ENCODE assay signal across 16 cellular contexts in genomic region chr22:39078329-39078728, GRCh38. TPM values are rescaled to one million over a fixed set of nuclear protein-coding genes. Genes with fewer than 3 reads are reported as not detected.
A peak's percentile ranks its signal among the peaks of the same experiment; 100 is the strongest.
DNase-seq lines count a peak whose midpoint lies in the region; ATAC-seq, FAIRE-seq and TF ChIP-seq lines count a peak whose summit lies in the region.
"Had no signal": no experiment of that assay in that cellular context is flagged by ENCODE, and none has a peak within 500 bp of the region (broad histone marks: within the 10 kb centered on the region; RNA-seq: fewer than 3 reads in every experiment).

No MANE protein-coding gene starts in this region.

- peak overlapping the region; percentile 94 for H3K27ac Mint-ChIP-seq in activated T-cell treated with anti-CD3 and anti-CD28 coated beads, Interleukin-2, amount 50 U/mL, for 24 hours
- peak overlapping the region; percentile 90 for H3K27ac Mint-ChIP-seq in activated naive CD8-positive, alpha-beta T cell treated with anti-CD3 and anti-CD28 coated beads for 36 hours
- H3K27ac Mint-ChIP-seq: WTC11 had no signal

- H3K4me3 ChIP-seq in spleen (peak overlapping the region in 7 of 8 donors; percentile 54 to 82 (median 60)), SJCRH30 (no peak overlapping the region)
- H3K4me3 ChIP-seq: cardiac muscle cell, SK-N-MC had no signal

- H3K9me3 ChIP-seq in spleen = no peaks in the 10 kb centered on the region
- no peaks in the 10 kb centered on the region for H3K9me3 ChIP-seq in SJCRH30 (replicated peaks)

- no peak for DNase-seq in activated T-cell treated with anti-CD3 and anti-CD28 coated beads, Interleukin-2, amount 50 U/mL, for 24 hours
- no peak for DNase-seq in activated T-cell treated with anti-CD3 and anti-CD28 coated beads for 4 hours
- DNase-seq in GM19239 (ENCODE audit: insufficient read length, low spot score) = no peak
- DNase-seq in activated naive CD8-positive, alpha-beta T cell treated with anti-CD3 and anti-CD28 coated beads for 36 hours = no peak
- DNase-seq in spleen = no peak
- no peak for DNase-seq in SJCRH30
- DNase-seq in HPDE6-E6E7 (ENCODE audit: extremely low spot score) = no peak
- DNase-seq: DMS153, NCI-H2081 treated with DMSO at 0.1 percent for 48 hours had no signal

- peaks cover 0 to 45% (median 17%) of the 10 kb centered on the region in 6 donors for H3K36me3 ChIP-seq in spleen
- no peaks in the 10 kb centered on the region for H3K36me3 ChIP-seq in SJCRH30
- H3K36me3 ChIP-seq: cardiac muscle cell had no signal

- H3K36me3 Mint-ChIP-seq in activated T-cell treated with anti-CD3 and anti-CD28 coated beads, Interleukin-2, amount 50 U/mL, for 24 hours (ENCODE audit: low read depth) = peaks cover 51% of the 10 kb centered on the region
- H3K36me3 Mint-ChIP-seq in activated naive CD8-positive, alpha-beta T cell treated with anti-CD3 and anti-CD28 coated beads for 36 hours = peaks cover 16% of the 10 kb centered on the region
- H3K36me3 Mint-ChIP-seq: mesothelial cell of epicardium, WTC11 had no signal

- no peak for ATAC-seq in GM18517 (IDR thresholded peaks at IDR 0.05; ENCODE audit: unreplicated experiment)
- ATAC-seq: WTC11 had no signal

- no peaks in the 10 kb centered on the region for H3K27me3 ChIP-seq in spleen (replicated peaks in 1 of 7)
- peaks cover 7% of the 10 kb centered on the region; the same call in 1 of the 2 replicates for H3K27me3 ChIP-seq in SJCRH30
- H3K27me3 ChIP-seq: cardiac muscle cell had no signal

- peak overlapping the region; percentile 90 for H3K4me3 Mint-ChIP-seq in activated T-cell treated with anti-CD3 and anti-CD28 coated beads, Interleukin-2, amount 50 U/mL, for 24 hours
- H3K4me3 Mint-ChIP-seq in activated naive CD8-positive, alpha-beta T cell treated with anti-CD3 and anti-CD28 coated beads for 36 hours = peak overlapping the region; percentile 92
- H3K4me3 Mint-ChIP-seq: mesothelial cell of epicardium, WTC11 had no signal

- peaks cover 20 to 82% (median 56%) of the 10 kb centered on the region in 6 donors for H3K4me1 ChIP-seq in spleen
- no peaks in the 10 kb centered on the region for H3K4me1 ChIP-seq in SJCRH30

- no peak for TF ChIP-seq POLR2A in spleen (IDR thresholded peaks at IDR 0.05)

- WGBS in spleen, 5 donors = 79 to 88% (median 85%) methylated on average over 8 of the region's 8 CpGs

- no peaks in the 10 kb centered on the region for H3K9me3 Mint-ChIP-seq in activated T-cell treated with anti-CD3 and anti-CD28 coated beads, Interleukin-2, amount 50 U/mL, for 24 hours
- H3K9me3 Mint-ChIP-seq in activated naive CD8-positive, alpha-beta T cell treated with anti-CD3 and anti-CD28 coated beads for 36 hours = no peaks in the 10 kb centered on the region
- H3K9me3 Mint-ChIP-seq: mesothelial cell of epicardium, WTC11 had no signal

- peak; percentile 23 for FAIRE-seq in GM19239 (lab: Jason Lieb, UNC)
- FAIRE-seq: endometrium, frontal cortex had no signal

- TF ChIP-seq CTCF in spleen (IDR thresholded peaks at IDR 0.05 in 8 of 11, conservative IDR thresholded peaks at IDR 0.05 in 3 of 11) = no peak

- peaks cover 60% of the 10 kb centered on the region for H3K4me1 Mint-ChIP-seq in activated T-cell treated with anti-CD3 and anti-CD28 coated beads, Interleukin-2, amount 50 U/mL, for 24 hours (ENCODE audit: low read depth)
- peaks cover 42% of the 10 kb centered on the region for H3K4me1 Mint-ChIP-seq in activated naive CD8-positive, alpha-beta T cell treated with anti-CD3 and anti-CD28 coated beads for 36 hours

- peak overlapping the region; percentile 36 to 96 (median 90) for H3K27ac ChIP-seq in spleen
- H3K27ac ChIP-seq in SJCRH30 = no peak overlapping the region
- H3K27ac ChIP-seq: cardiac muscle cell, SK-N-MC had no signal

- intact Hi-C loops in spleen (cut with DNase I; ENCODE audit: low total_unique reads) = loop anchor here (10.0 kb wide), 1 partner anchor 64 kb away; the partner anchor contains the start of gene APOBEC3C

- H3K27me3 Mint-ChIP-seq in activated T-cell treated with anti-CD3 and anti-CD28 coated beads, Interleukin-2, amount 50 U/mL, for 24 hours = no peaks in the 10 kb centered on the region
- no peaks in the 10 kb centered on the region for H3K27me3 Mint-ChIP-seq in activated naive CD8-positive, alpha-beta T cell treated with anti-CD3 and anti-CD28 coated beads for 36 hours

RNA-seq across cellular contexts. Expression of gene APOBEC3G, which starts 1.3 kb away (rescaled TPM):
- 10 to 100 TPM; 44.2 to 44.3 TPM for total RNA-seq in activated naive CD8-positive, alpha-beta T cell treated with anti-CD3 and anti-CD28 coated beads for 36 hours
- 10 to 100 TPM; 44.3 to 72.8 (median 53.7) TPM for total RNA-seq in spleen
- 10 to 100 TPM; 50.9 to 53.1 (median 51.0) TPM for polyA plus RNA-seq in spleen
- not detected in 2 replicates for total RNA-seq in SJCRH30 (2014; rRNA removed; shearing (Covaris generic))

RNA-seq across cellular contexts. Expression of gene APOBEC3H, which starts 18.7 kb away (rescaled TPM):
- 1 to 10 TPM; 4.3 to 5.3 TPM for total RNA-seq in activated naive CD8-positive, alpha-beta T cell treated with anti-CD3 and anti-CD28 coated beads for 36 hours
- 1 to 10 TPM in 5 of 7 donors, under 1 TPM in 1, not detected in 1; 0.70 to 3.8 (median 2.2) TPM for total RNA-seq in spleen
- 1 to 10 TPM; 1.8 to 3.4 (median 2.3) TPM for polyA plus RNA-seq in spleen
- not detected in 2 replicates for total RNA-seq in SJCRH30 (2014; rRNA removed; shearing (Covaris generic))
- total RNA-seq: frontal cortex, mesothelial cell of epicardium had no signal

RNA-seq across cellular contexts. Expression of gene APOBEC3F, which starts 37.7 kb away (rescaled TPM):
- 10 to 100 TPM; 19.4 to 20.4 TPM for total RNA-seq in activated naive CD8-positive, alpha-beta T cell treated with anti-CD3 and anti-CD28 coated beads for 36 hours
- 10 to 100 TPM; 11.4 to 31.5 (median 27.6) TPM for total RNA-seq in spleen
- polyA plus RNA-seq in spleen = 10 to 100 TPM in 1 of 3 donors, 1 to 10 TPM in 2; 5.4 to 17.2 (median 7.9) TPM
- not detected in 2 replicates for total RNA-seq in SJCRH30 (2014; rRNA removed; shearing (Covaris generic))

RNA-seq across cellular contexts. Expression of gene APOBEC3D, which starts 57.4 kb away (rescaled TPM):
- total RNA-seq in activated naive CD8-positive, alpha-beta T cell treated with anti-CD3 and anti-CD28 coated beads for 36 hours = 10 to 100 TPM; 23.1 to 24.1 TPM
- total RNA-seq in spleen = 10 to 100 TPM; 14.8 to 23.6 (median 17.6) TPM
- 10 to 100 TPM in 1 of 3 donors, 1 to 10 TPM in 2; 4.5 to 12.7 (median 6.8) TPM for polyA plus RNA-seq in spleen
- total RNA-seq in SJCRH30 (2014; rRNA removed; shearing (Covaris generic)) = not detected in 2 replicates

Comparison
In these comparisons a context has a peak if more than half of its experiments do, and no peak if none do; other contexts are left out.
1. RNA of gene APOBEC3G, which starts 1.3 kb away (total RNA-seq): 44.3 to 72.8 TPM in spleen and 44.2 to 44.3 TPM in activated naive CD8-positive, alpha-beta T cell treated with anti-CD3 and anti-CD28 coated beads for 36 hours; not detected in SJCRH30; every median in the first group is over 10 times any median in the second.
2. RNA of gene APOBEC3F, which starts 37.7 kb away (total RNA-seq): 11.4 to 31.5 TPM in spleen and 19.4 to 20.4 TPM in activated naive CD8-positive, alpha-beta T cell treated with anti-CD3 and anti-CD28 coated beads for 36 hours; not detected in SJCRH30; every median in the first group is over 10 times any median in the second.